ENCODE assay signal across 8 cellular contexts in the genomic region with DNA sequence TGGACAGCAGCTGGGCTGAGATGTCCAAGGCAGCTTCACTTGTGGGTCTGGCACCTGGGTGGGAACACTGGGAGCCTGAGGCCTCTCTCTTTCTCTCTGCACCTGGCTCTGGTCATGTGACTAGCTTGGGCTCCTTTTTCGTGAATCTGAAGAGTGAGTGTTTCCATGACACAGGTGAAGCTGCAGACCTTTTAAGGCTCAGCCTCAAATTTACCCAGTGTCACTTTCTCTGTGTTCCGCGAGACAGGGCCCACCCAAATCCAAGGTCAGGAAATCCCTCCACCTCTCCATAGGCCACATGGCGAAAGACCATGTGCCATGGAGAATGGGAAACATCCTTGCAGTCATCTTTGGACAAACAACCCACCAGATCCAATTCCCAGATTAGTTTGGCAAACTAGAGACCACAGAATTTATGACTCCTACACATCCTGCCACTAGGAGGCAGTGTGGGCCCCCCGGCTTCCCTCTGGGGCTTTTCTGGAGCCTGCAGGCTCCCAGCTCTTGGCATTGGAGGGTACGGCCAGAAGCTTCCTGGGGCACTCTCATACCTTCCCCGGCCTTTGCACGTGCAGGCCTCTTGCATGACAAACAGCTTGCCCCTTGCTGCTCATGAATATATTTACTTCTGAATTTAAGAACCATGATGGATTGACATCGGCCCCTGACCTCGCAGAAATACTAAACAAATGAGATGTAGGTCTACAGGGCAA.
DNase-seq lines count a peak whose midpoint lies in the region; ATAC-seq, FAIRE-seq and TF ChIP-seq lines count a peak whose summit lies in the region.

No MANE protein-coding gene starts in this region.

- peak overlapping the region; percentile 51 for H3K9ac ChIP-seq in BLaER1

- H3K4me3 ChIP-seq in BLaER1 (no peak overlapping the region), SJSA1 (no peak overlapping the region), epithelial cell of esophagus (ENCODE audit: low read length) (no peak overlapping the region), pancreas (no peak overlapping the region)

- peaks cover 68% of the 10 kb centered on the region for H3K4me1 ChIP-seq in BLaER1
- peaks cover 17% of the 10 kb centered on the region for H3K4me1 ChIP-seq in SJSA1 (replicated peaks)
- no peaks in the 10 kb centered on the region for H3K4me1 ChIP-seq in pancreas

- FAIRE-seq in GM19239 (lab: Jason Lieb, UNC) (no peak), pancreas (lab: Jason Lieb, UNC) (no peak)

- TF ChIP-seq CTCF in epithelial cell of esophagus (IDR thresholded peaks at IDR 0.05; ENCODE audit: insufficient read depth, low read depth, low read length, missing control alignments) = peak; percentile 54
- peak; percentile 59 to 76 (median 66) for TF ChIP-seq CTCF in pancreas (IDR thresholded peaks at IDR 0.05)

- H3K27me3 ChIP-seq in BLaER1 = no peaks in the 10 kb centered on the region
- no peaks in the 10 kb centered on the region for H3K27me3 ChIP-seq in SJSA1 (replicated peaks)
- no peaks in the 10 kb centered on the region for H3K27me3 ChIP-seq in pancreas

- H3K4me2 ChIP-seq in BLaER1 = peak overlapping the region; percentile 77

- no peaks in the 10 kb centered on the region for H3K4me1 Mint-ChIP-seq in effector memory CD8-positive, alpha-beta T cell (ENCODE audit: low read depth in 2 of 2)

- peaks cover 40% of the 10 kb centered on the region in 2 donors for H3K27me3 Mint-ChIP-seq in effector memory CD8-positive, alpha-beta T cell

- H3K27ac ChIP-seq in BLaER1 (peak overlapping the region; percentile 78), SJSA1 (no peak overlapping the region), pancreas (peak overlapping the region in 1 of 4 donors; percentile 17)

- no peaks in the 10 kb centered on the region for H3K36me3 Mint-ChIP-seq in effector memory CD8-positive, alpha-beta T cell (ENCODE audit: insufficient read depth)

- no peaks in the 10 kb centered on the region for H3K9me3 Mint-ChIP-seq in effector memory CD8-positive, alpha-beta T cell

- intact Hi-C loops in pancreas (cut with DNase I) = no loop called here

- H3K27ac Mint-ChIP-seq in effector memory CD8-positive, alpha-beta T cell = no peak overlapping the region

- ATAC-seq in pancreas (peak; percentile 46 to 86 (median 75)), GM21381 (IDR thresholded peaks at IDR 0.05; ENCODE audit: unreplicated experiment) (no peak), GM19397 (IDR thresholded peaks at IDR 0.05; ENCODE audit: unreplicated experiment) (no peak)
- ATAC-seq in effector memory CD8-positive, alpha-beta T cell (replicated peaks) = no peak

- WGBS in pancreas, 2 donors = 43 to 47% methylated on average over 10 of the region's 10 CpGs

- H4K20me1 ChIP-seq in BLaER1 = no peaks in the 10 kb centered on the region

- no peak overlapping the region for H3K4me3 Mint-ChIP-seq in effector memory CD8-positive, alpha-beta T cell

- H3K9me3 ChIP-seq in BLaER1 = peaks cover 8% of the 10 kb centered on the region; the same call in 1 of the 2 replicates
- no peaks in the 10 kb centered on the region for H3K9me3 ChIP-seq in SJSA1 (replicated peaks)
- H3K9me3 ChIP-seq in pancreas = no peaks in the 10 kb centered on the region

- DNase-seq in GM19239 (ENCODE audit: insufficient read length, low spot score) (peak; percentile 28), SJSA1 (ENCODE audit: low read depth in 1 of 2, low spot score in 2 of 2) (peak; percentile 47 to 58), epithelial cell of esophagus (ENCODE audit: low read depth) (peak; percentile 29), pancreas (peak in 5 of 6 donors; percentile 27 to 82 (median 57))
- no peak for DNase-seq in effector memory CD8-positive, alpha-beta T cell

- no peaks in the 10 kb centered on the region for H3K36me3 ChIP-seq in BLaER1
- H3K36me3 ChIP-seq in SJSA1 = no peaks in the 10 kb centered on the region
- H3K36me3 ChIP-seq in pancreas = no peaks in the 10 kb centered on the region

Comparison
In these comparisons a context has a peak if more than half of its experiments do, and no peak if none do; other contexts are left out.
1. DNase-seq: peak in GM19239 (single experiment), SJSA1 (2 of 2), epithelial cell of esophagus (single experiment) and pancreas (5 of 6); none in effector memory CD8-positive, alpha-beta T cell (0 of 3).
2. ATAC-seq: peak in pancreas (4 of 4); none in effector memory CD8-positive, alpha-beta T cell (single experiment), GM21381 (single experiment) and GM19397 (single experiment).